In genomic region chr10:109963439-109963838, GRCh38 we compare ENCODE assay signal across 2 cellular contexts.
TF ChIP-seq lines count a peak whose summit lies in the region.

No MANE protein-coding gene starts in this region.

TF ChIP-seq in IMR-90, 13 proteins besides CTCF, POLR2A, EP300 and RAD21:
- TF ChIP-seq CEBPB (IDR thresholded peaks at IDR 0.05; ENCODE audit: low read depth, low read length): no peak
- no peak for TF ChIP-seq NFE2L2 (IDR thresholded peaks at IDR 0.05; ENCODE audit: low read depth, low read length)
- no peak for TF ChIP-seq USF2 (IDR thresholded peaks at IDR 0.05; ENCODE audit: low read depth, low read length)
- TF ChIP-seq ELK1 (IDR thresholded peaks at IDR 0.05; ENCODE audit: borderline replicate concordance, low read depth, low read length): no peak
- TF ChIP-seq RFX5 (IDR thresholded peaks at IDR 0.05; ENCODE audit: low read depth, low read length): no peak
- TF ChIP-seq MAZ (IDR thresholded peaks at IDR 0.05; ENCODE audit: borderline replicate concordance, low read depth, low read length): no peak
- no peak for TF ChIP-seq MXI1 (IDR thresholded peaks at IDR 0.05; ENCODE audit: borderline replicate concordance, low read depth, low read length)
- TF ChIP-seq MAFK (IDR thresholded peaks at IDR 0.05; ENCODE audit: low read depth, low read length): no peak
- TF ChIP-seq SMC3 (IDR thresholded peaks at IDR 0.05; ENCODE audit: low read depth, low read length): no peak
- TF ChIP-seq RCOR1 (IDR thresholded peaks at IDR 0.05; ENCODE audit: insufficient replicate concordance, low read length): no peak
- no peak for TF ChIP-seq BHLHE40 (IDR thresholded peaks at IDR 0.05; ENCODE audit: low read depth, low read length)
- TF ChIP-seq CHD1 (IDR thresholded peaks at IDR 0.05; ENCODE audit: low read depth, low read length): no peak
- no peak for TF ChIP-seq FOS (IDR thresholded peaks at IDR 0.05; ENCODE audit: low read depth, low read length)
TF ChIP-seq in IMR-90: peak in this region for 0.

TF ChIP-seq in K562, 482 proteins besides CTCF, POLR2A, EP300 and RAD21:
- TF ChIP-seq ZFP36 (IDR thresholded peaks at IDR 0.05; ENCODE audit: low read depth, low read length, partially characterized antibody) (peak; percentile 47), KAT8 (IDR thresholded peaks at IDR 0.05; ENCODE audit: low read depth) (no peak)
TF ChIP-seq in K562: peak in this region for 1.
